Comparison of ENCODE assay signal across 14 cellular contexts in the genomic region with DNA sequence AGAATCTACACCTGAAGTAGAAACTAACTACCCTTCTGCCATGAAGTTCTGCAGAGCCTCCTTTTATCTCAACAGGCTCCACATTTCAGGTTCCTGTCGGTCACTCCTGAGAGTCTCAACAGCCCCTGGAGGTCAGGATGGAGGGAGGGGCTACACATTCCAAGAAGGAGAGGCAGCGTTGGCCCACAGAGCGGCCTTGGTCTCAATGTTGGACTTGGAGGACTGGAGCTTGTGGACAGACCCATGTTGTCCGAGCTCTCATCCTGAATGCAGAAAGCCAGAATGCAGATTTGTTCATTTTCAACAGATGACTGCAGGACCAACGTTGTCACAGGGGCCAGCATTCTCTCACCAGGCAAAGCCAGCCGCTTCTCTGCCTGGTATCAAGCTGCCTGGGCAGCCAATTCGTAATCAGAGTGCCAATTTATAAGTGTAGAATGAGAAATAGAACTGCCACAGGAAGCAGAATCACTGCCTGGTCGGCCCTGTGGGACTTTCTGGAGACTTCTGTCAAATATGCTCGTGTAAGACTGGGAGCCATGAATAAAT.
A peak's percentile ranks its signal among the peaks of the same experiment; 100 is the strongest.
DNase-seq lines count a peak whose midpoint lies in the region; ATAC-seq and TF ChIP-seq lines count a peak whose summit lies in the region.
"Had no signal": no experiment of that assay in that cellular context is flagged by ENCODE, and none has a peak within 500 bp of the region (broad histone marks: within the 10 kb centered on the region; RNA-seq: fewer than 3 reads in every experiment).

No MANE protein-coding gene starts in this region.

- CTCF ChIA-PET in OCI-LY7 (lab: Charles Lee; ENCODE audit: unreplicated experiment): no interaction called here

- H3K79me2 ChIP-seq in OCI-LY7 (ENCODE audit: insufficient read depth, low read depth, low read length): no peaks in the 10 kb centered on the region

- H3K9me3 ChIP-seq in right atrium auricular region: no peaks in the 10 kb centered on the region
- no peaks in the 10 kb centered on the region for H3K9me3 ChIP-seq in OCI-LY7 (ENCODE audit: low read length)
- H3K9me3 ChIP-seq: Peyer's patch had no signal

- H3K4me3 ChIP-seq in right atrium auricular region (no peak overlapping the region), OCI-LY7 (ENCODE audit: low read depth, low read length, poor library complexity, severe bottlenecking) (no peak overlapping the region)
- H3K4me3 ChIP-seq: K562, Peyer's patch had no signal

- H3K36me3 ChIP-seq in right atrium auricular region (no peaks in the 10 kb centered on the region), OCI-LY7 (ENCODE audit: insufficient read depth, low read length) (no peaks in the 10 kb centered on the region)
- H3K36me3 ChIP-seq: Peyer's patch had no signal

- peak; percentile 44 for ATAC-seq in left ventricle myocardium superior
- ATAC-seq: K562 had no signal

- TF ChIP-seq CTCF in right atrium auricular region (IDR thresholded peaks at IDR 0.05): no peak
- TF ChIP-seq CTCF in OCI-LY7 (conservative IDR thresholded peaks at IDR 0.05; ENCODE audit: low read length): no peak

- DNase-seq in left ventricle myocardium superior (no peak), right atrium auricular region (ENCODE audit: low spot score) (no peak), OCI-LY7 (ENCODE audit: low spot score) (no peak), HUDEP-2 (lab: John Stamatoyannopoulos, UW; ENCODE audit: unreplicated experiment in 76 of 76) (no peak), NCI-H1930 (lab: John Stamatoyannopoulos, UW) (no peak), HuH-7 (ENCODE audit: low spot score) (no peak), hepatic stellate cell (ENCODE audit: low spot score) (no peak)
- DNase-seq: H9, NCI-H1105, NCI-H1694, Right ventricle myocardium superior had no signal

- no peaks in the 10 kb centered on the region for H4K20me1 ChIP-seq in OCI-LY7 (ENCODE audit: insufficient read depth, low read length)

- H3K27me3 ChIP-seq in right atrium auricular region (no peaks in the 10 kb centered on the region), layer of hippocampus (ENCODE audit: control insufficient read depth, insufficient read depth, low read length) (no peaks in the 10 kb centered on the region)
- H3K27me3 ChIP-seq: Peyer's patch had no signal

- POLR2A ChIA-PET in OCI-LY7 (lab: Charles Lee): interaction anchor here (0.6 to 0.7 kb wide), 2 partner anchors 53 to 197 kb away, joined by 3 read pairs; no protein-coding TSS in a partner anchor

- H3K4me1 ChIP-seq in right atrium auricular region (peaks cover 0 to 6% of the 10 kb centered on the region in 2 donors), OCI-LY7 (ENCODE audit: insufficient read depth, low read length, poor library complexity, severe bottlenecking) (peaks cover 41% of the 10 kb centered on the region)

- intact Hi-C loops in left ventricle myocardium superior (cut with micrococcal nuclease) (no loop called here), OCI-LY7 (cut with micrococcal nuclease; ENCODE audit: unreplicated experiment) (loop anchor here (5.0 kb wide), 1 partner anchor 298 kb away; no protein-coding TSS in a partner anchor)

- H3K27ac ChIP-seq in right atrium auricular region: no peak overlapping the region
- no peak overlapping the region for H3K27ac ChIP-seq in OCI-LY7 (ENCODE audit: low read depth, low read length, poor library complexity, severe bottlenecking)
- peak overlapping the region; percentile 14 for H3K27ac ChIP-seq in layer of hippocampus (ENCODE audit: low read depth, low read length)
- H3K27ac ChIP-seq: Peyer's patch had no signal

- H3K9me2 ChIP-seq in OCI-LY7 (ENCODE audit: insufficient read depth, low read length): no peaks in the 10 kb centered on the region

- H3K4me2 ChIP-seq in OCI-LY7 (ENCODE audit: low read length): peak overlapping the region; percentile 9; the same call in 1 of the 2 replicates

- no peak overlapping the region for H2AFZ ChIP-seq in OCI-LY7 (ENCODE audit: low read length)

- no TSS peak for BruUV-seq in OCI-LY7 (replicated peaks; lab: Mats Ljungman, UMichigan)
